In the genomic region with DNA sequence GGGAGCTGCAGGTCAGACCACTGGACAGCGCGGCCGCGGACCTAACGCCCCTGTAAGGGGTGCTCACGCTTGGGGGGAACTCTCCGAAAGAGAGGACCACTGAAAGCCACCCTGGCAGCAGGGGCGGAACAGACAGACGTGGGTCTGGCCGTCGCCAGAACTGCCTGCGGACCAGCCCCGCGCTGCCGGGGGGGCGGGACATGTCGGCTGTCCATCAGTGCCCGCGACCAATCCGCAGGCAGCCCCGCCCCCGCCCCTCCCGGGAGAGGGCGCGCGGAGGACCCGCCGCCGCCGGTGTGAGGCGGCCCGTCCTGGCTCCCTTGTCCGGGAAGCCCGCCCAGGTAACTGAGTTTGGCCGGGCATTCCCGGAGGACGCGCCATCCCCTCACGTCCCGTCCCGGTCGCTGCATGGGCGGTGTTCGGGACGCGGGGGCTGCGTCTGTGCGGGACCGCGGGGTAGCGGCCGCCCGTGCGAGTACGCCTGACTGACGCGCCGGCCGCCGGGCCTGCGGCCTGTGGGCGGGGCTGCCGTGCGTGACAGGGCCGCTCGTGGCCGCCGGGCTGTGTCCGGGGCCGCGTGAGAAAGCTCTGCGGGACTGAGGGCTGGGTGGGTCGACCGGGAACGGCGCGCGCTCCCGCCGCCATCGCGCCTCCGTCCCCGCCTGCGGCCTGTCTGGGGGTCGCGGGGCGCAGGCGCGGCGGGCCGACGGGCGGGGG, we compare ENCODE assay signal across 1 cellular context.
A peak's percentile ranks its signal among the peaks of the same experiment; 100 is the strongest.
TF ChIP-seq lines count a peak whose summit lies in the region.

No MANE protein-coding gene starts in this region.

TF ChIP-seq in HepG2, 621 proteins besides CTCF, POLR2A, EP300 and RAD21 (continued from another document and continues in another):
- TF ChIP-seq, protein P1, sequence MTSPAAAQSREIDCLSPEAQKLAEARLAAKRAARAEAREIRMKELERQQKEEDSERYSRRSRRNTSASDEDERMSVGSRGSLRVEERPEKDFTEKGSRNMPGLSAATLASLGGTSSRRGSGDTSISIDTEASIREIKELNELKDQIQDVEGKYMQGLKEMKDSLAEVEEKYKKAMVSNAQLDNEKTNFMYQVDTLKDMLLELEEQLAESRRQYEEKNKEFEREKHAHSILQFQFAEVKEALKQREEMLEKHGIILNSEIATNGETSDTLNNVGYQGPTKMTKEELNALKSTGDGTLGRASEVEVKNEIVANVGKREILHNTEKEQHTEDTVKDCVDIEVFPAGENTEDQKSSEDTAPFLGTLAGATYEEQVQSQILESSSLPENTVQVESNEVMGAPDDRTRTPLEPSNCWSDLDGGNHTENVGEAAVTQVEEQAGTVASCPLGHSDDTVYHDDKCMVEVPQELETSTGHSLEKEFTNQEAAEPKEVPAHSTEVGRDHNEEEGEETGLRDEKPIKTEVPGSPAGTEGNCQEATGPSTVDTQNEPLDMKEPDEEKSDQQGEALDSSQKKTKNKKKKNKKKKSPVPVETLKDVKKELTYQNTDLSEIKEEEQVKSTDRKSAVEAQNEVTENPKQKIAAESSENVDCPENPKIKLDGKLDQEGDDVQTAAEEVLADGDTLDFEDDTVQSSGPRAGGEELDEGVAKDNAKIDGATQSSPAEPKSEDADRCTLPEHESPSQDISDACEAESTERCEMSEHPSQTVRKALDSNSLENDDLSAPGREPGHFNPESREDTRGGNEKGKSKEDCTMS (CRISPR knock-in tag; conservative IDR thresholded peaks at IDR 0.05): no peak; the same call in 1 of the 2 replicates
- TF ChIP-seq ZNF143 (CRISPR knock-in tag; IDR thresholded peaks at IDR 0.05): 0 out of 2 replicates have a peak, but pooled peaks have one; percentile 28
- peak; percentile 67; the same call in 1 of the 2 replicates for TF ChIP-seq HNRNPUL1 (IDR thresholded peaks at IDR 0.05; ENCODE audit: low read depth, low read length)
- 0 out of 2 replicates have a peak, but pooled peaks have one; percentile 65 for TF ChIP-seq ZNF180 (CRISPR knock-in tag; IDR thresholded peaks at IDR 0.05; ENCODE audit: borderline replicate concordance, low read depth)
- TF ChIP-seq SMARCE1 (IDR thresholded peaks at IDR 0.05; ENCODE audit: borderline replicate concordance): no peak
- peak; percentile 95; the same call in 1 of the 2 replicates for TF ChIP-seq RFXAP (CRISPR knock-in tag; IDR thresholded peaks at IDR 0.05; ENCODE audit: borderline replicate concordance)
- no peak for TF ChIP-seq ZMYM3 (CRISPR knock-in tag; IDR thresholded peaks at IDR 0.05)
- TF ChIP-seq MAFF (IDR thresholded peaks at IDR 0.05; ENCODE audit: low read depth, low read length): no peak
- no peak for TF ChIP-seq ZNF550 (CRISPR knock-in tag; IDR thresholded peaks at IDR 0.05; ENCODE audit: borderline replicate concordance)
- peak; percentile 83; the same call in 1 of the 2 replicates for TF ChIP-seq TARDBP (CRISPR knock-in tag; IDR thresholded peaks at IDR 0.05)
- TF ChIP-seq, protein P2, sequence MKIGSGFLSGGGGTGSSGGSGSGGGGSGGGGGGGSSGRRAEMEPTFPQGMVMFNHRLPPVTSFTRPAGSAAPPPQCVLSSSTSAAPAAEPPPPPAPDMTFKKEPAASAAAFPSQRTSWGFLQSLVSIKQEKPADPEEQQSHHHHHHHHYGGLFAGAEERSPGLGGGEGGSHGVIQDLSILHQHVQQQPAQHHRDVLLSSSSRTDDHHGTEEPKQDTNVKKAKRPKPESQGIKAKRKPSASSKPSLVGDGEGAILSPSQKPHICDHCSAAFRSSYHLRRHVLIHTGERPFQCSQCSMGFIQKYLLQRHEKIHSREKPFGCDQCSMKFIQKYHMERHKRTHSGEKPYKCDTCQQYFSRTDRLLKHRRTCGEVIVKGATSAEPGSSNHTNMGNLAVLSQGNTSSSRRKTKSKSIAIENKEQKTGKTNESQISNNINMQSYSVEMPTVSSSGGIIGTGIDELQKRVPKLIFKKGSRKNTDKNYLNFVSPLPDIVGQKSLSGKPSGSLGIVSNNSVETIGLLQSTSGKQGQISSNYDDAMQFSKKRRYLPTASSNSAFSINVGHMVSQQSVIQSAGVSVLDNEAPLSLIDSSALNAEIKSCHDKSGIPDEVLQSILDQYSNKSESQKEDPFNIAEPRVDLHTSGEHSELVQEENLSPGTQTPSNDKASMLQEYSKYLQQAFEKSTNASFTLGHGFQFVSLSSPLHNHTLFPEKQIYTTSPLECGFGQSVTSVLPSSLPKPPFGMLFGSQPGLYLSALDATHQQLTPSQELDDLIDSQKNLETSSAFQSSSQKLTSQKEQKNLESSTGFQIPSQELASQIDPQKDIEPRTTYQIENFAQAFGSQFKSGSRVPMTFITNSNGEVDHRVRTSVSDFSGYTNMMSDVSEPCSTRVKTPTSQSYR (CRISPR knock-in tag; IDR thresholded peaks at IDR 0.05; ENCODE audit: borderline replicate concordance): peak; percentile 51; the same call in 1 of the 2 replicates
- TF ChIP-seq, protein P3, sequence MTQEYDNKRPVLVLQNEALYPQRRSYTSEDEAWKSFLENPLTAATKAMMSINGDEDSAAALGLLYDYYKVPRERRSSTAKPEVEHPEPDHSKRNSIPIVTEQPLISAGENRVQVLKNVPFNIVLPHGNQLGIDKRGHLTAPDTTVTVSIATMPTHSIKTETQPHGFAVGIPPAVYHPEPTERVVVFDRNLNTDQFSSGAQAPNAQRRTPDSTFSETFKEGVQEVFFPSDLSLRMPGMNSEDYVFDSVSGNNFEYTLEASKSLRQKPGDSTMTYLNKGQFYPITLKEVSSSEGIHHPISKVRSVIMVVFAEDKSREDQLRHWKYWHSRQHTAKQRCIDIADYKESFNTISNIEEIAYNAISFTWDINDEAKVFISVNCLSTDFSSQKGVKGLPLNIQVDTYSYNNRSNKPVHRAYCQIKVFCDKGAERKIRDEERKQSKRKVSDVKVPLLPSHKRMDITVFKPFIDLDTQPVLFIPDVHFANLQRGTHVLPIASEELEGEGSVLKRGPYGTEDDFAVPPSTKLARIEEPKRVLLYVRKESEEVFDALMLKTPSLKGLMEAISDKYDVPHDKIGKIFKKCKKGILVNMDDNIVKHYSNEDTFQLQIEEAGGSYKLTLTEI (CRISPR knock-in tag; conservative IDR thresholded peaks at IDR 0.05): no peak
- TF ChIP-seq MIER2 (CRISPR knock-in tag; IDR thresholded peaks at IDR 0.05): 0 out of 2 replicates have a peak, but pooled peaks have one; percentile 57
- TF ChIP-seq CBFB (CRISPR knock-in tag; IDR thresholded peaks at IDR 0.05): peak; percentile 21; the same call in 1 of the 2 replicates
- TF ChIP-seq ZNF296 (CRISPR knock-in tag; conservative IDR thresholded peaks at IDR 0.05): no peak; the same call in 1 of the 2 replicates
- TF ChIP-seq, protein P4, sequence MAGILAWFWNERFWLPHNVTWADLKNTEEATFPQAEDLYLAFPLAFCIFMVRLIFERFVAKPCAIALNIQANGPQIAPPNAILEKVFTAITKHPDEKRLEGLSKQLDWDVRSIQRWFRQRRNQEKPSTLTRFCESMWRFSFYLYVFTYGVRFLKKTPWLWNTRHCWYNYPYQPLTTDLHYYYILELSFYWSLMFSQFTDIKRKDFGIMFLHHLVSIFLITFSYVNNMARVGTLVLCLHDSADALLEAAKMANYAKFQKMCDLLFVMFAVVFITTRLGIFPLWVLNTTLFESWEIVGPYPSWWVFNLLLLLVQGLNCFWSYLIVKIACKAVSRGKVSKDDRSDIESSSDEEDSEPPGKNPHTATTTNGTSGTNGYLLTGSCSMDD (CRISPR knock-in tag; IDR thresholded peaks at IDR 0.05): peak; percentile 73; the same call in 1 of the 2 replicates
- TF ChIP-seq ZNF782 (CRISPR knock-in tag; IDR thresholded peaks at IDR 0.05; ENCODE audit: borderline replicate concordance): no peak; the same call in 1 of the 2 replicates
- TF ChIP-seq, protein P5, sequence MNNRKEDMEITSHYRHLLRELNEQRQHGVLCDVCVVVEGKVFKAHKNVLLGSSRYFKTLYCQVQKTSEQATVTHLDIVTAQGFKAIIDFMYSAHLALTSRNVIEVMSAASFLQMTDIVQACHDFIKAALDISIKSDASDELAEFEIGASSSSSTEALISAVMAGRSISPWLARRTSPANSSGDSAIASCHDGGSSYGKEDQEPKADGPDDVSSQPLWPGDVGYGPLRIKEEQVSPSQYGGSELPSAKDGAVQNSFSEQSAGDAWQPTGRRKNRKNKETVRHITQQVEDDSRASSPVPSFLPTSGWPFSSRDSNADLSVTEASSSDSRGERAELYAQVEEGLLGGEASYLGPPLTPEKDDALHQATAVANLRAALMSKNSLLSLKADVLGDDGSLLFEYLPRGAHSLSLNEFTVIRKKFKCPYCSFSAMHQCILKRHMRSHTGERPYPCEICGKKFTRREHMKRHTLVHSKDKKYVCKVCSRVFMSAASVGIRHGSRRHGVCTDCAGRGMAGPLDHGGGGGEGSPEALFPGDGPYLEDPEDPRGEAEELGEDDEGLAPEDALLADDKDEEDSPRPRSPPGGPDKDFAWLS (CRISPR knock-in tag; IDR thresholded peaks at IDR 0.05; ENCODE audit: borderline replicate concordance): no peak
- peak; percentile 87 for TF ChIP-seq ASH2L (IDR thresholded peaks at IDR 0.05; ENCODE audit: insufficient read length, low read depth, low read length)
- no peak for TF ChIP-seq ZNF652 (CRISPR knock-in tag; IDR thresholded peaks at IDR 0.05; ENCODE audit: borderline replicate concordance, low read depth)
- peak; percentile 75 for TF ChIP-seq KAT8 (CRISPR knock-in tag; IDR thresholded peaks at IDR 0.05)
- peak; percentile 69; the same call in 1 of the 2 replicates for TF ChIP-seq ZNF605 (CRISPR knock-in tag; IDR thresholded peaks at IDR 0.05)
- TF ChIP-seq, protein P6, sequence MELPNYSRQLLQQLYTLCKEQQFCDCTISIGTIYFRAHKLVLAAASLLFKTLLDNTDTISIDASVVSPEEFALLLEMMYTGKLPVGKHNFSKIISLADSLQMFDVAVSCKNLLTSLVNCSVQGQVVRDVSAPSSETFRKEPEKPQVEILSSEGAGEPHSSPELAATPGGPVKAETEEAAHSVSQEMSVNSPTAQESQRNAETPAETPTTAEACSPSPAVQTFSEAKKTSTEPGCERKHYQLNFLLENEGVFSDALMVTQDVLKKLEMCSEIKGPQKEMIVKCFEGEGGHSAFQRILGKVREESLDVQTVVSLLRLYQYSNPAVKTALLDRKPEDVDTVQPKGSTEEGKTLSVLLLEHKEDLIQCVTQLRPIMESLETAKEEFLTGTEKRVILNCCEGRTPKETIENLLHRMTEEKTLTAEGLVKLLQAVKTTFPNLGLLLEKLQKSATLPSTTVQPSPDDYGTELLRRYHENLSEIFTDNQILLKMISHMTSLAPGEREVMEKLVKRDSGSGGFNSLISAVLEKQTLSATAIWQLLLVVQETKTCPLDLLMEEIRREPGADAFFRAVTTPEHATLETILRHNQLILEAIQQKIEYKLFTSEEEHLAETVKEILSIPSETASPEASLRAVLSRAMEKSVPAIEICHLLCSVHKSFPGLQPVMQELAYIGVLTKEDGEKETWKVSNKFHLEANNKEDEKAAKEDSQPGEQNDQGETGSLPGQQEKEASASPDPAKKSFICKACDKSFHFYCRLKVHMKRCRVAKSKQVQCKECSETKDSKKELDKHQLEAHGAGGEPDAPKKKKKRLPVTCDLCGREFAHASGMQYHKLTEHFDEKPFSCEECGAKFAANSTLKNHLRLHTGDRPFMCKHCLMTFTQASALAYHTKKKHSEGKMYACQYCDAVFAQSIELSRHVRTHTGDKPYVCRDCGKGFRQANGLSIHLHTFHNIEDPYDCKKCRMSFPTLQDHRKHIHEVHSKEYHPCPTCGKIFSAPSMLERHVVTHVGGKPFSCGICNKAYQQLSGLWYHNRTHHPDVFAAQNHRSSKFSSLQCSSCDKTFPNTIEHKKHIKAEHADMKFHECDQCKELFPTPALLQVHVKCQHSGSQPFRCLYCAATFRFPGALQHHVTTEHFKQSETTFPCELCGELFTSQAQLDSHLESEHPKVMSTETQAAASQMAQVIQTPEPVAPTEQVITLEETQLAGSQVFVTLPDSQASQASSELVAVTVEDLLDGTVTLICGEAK (IDR thresholded peaks at IDR 0.05): no peak
- TF ChIP-seq, protein P6 (CRISPR knock-in tag; IDR thresholded peaks at IDR 0.05): 0 out of 2 replicates have a peak, but pooled peaks have one; percentile 37
- TF ChIP-seq FLYWCH1 (CRISPR knock-in tag; IDR thresholded peaks at IDR 0.05): no peak
- TF ChIP-seq ZNF460 (CRISPR knock-in tag; IDR thresholded peaks at IDR 0.05; ENCODE audit: borderline replicate concordance): no peak
- TF ChIP-seq GABPB1 (CRISPR knock-in tag; IDR thresholded peaks at IDR 0.05): peak; percentile 86
- TF ChIP-seq, protein P7, sequence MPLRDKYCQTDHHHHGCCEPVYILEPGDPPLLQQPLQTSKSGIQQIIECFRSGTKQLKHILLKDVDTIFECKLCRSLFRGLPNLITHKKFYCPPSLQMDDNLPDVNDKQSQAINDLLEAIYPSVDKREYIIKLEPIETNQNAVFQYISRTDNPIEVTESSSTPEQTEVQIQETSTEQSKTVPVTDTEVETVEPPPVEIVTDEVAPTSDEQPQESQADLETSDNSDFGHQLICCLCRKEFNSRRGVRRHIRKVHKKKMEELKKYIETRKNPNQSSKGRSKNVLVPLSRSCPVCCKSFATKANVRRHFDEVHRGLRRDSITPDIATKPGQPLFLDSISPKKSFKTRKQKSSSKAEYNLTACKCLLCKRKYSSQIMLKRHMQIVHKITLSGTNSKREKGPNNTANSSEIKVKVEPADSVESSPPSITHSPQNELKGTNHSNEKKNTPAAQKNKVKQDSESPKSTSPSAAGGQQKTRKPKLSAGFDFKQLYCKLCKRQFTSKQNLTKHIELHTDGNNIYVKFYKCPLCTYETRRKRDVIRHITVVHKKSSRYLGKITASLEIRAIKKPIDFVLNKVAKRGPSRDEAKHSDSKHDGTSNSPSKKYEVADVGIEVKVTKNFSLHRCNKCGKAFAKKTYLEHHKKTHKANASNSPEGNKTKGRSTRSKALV (CRISPR knock-in tag; IDR thresholded peaks at IDR 0.05): 0 out of 2 replicates have a peak, but pooled peaks have one; percentile 53
- no peak for TF ChIP-seq NFATC3 (CRISPR knock-in tag; IDR thresholded peaks at IDR 0.05)
